In genomic region chr21:45365186-45365607, GRCh38 we compare ENCODE assay signal across 10 cellular contexts. TPM values are rescaled to one million over a fixed set of nuclear protein-coding genes. Genes with fewer than 3 reads are reported as not detected.
A peak's percentile ranks its signal among the peaks of the same experiment; 100 is the strongest.
DNase-seq lines count a peak whose midpoint lies in the region; ATAC-seq and TF ChIP-seq lines count a peak whose summit lies in the region.
"Had no signal": no experiment of that assay in that cellular context is flagged by ENCODE, and none has a peak within 500 bp of the region (broad histone marks: within the 10 kb centered on the region; RNA-seq: fewer than 3 reads in every experiment).

No MANE protein-coding gene starts in this region.

- H3K9me3 Mint-ChIP-seq in osteocyte (ENCODE audit: unreplicated experiment): no peaks in the 10 kb centered on the region
- H3K9me3 Mint-ChIP-seq in stimulated activated naive B cell treated with anti-CD40 and anti-IgM and Interleukin-4, amounts not matched to agents 10 μg/mL and 1 μg/mL and 100 μg/mL, for 72 hours: no peaks in the 10 kb centered on the region
- H3K9me3 Mint-ChIP-seq in T-helper 2 cell treated with Interferon-gamma antibody and Interleukin-4, amounts not matched to agents 5 μg/mL and 100 μg/mL, for 36 hours: no peaks in the 10 kb centered on the region
- H3K9me3 Mint-ChIP-seq: effector memory CD8-positive, alpha-beta T cell; stimulated activated effector memory CD8-positive, alpha-beta T cell treated with anti-CD3 and anti-CD28 coated beads, Interleukin-12 subunit alpha, Interleukin-12 subunit beta, amount 100 ng/mL, for 72 hours had no signal

- DNase-seq in SJCRH30: no peak
- DNase-seq in osteocyte (ENCODE audit: extremely low spot score, unreplicated experiment): no peak
- DNase-seq in upper lobe of right lung: no peak
- no peak for DNase-seq in stimulated activated naive B cell treated with anti-CD40 and anti-IgM and Interleukin-4, amounts not matched to agents 10 μg/mL and 1 μg/mL and 100 μg/mL, for 72 hours
- no peak for DNase-seq in putamen (ENCODE audit: low spot score)
- DNase-seq in T-helper 2 cell treated with Interferon-gamma antibody and Interleukin-4, amounts not matched to agents 5 μg/mL and 100 μg/mL, for 36 hours (ENCODE audit: low spot score): no peak
- DNase-seq: effector memory CD8-positive, alpha-beta T cell had no signal

- H3K36me3 Mint-ChIP-seq in osteocyte (ENCODE audit: unreplicated experiment): no peaks in the 10 kb centered on the region
- H3K36me3 Mint-ChIP-seq in stimulated activated naive B cell treated with anti-CD40 and anti-IgM and Interleukin-4, amounts not matched to agents 10 μg/mL and 1 μg/mL and 100 μg/mL, for 72 hours: no peaks in the 10 kb centered on the region
- H3K36me3 Mint-ChIP-seq in T-helper 2 cell treated with Interferon-gamma antibody and Interleukin-4, amounts not matched to agents 5 μg/mL and 100 μg/mL, for 36 hours (ENCODE audit: low read depth): no peaks in the 10 kb centered on the region

- H3K27ac ChIP-seq in SJCRH30: peak overlapping the region; percentile 95
- H3K27ac ChIP-seq in gastroesophageal sphincter: peak overlapping the region in 3 of 4 donors; percentile 88 to 95 (median 93)
- H3K27ac ChIP-seq in upper lobe of right lung: peak overlapping the region; percentile 89

- peak overlapping the region; percentile 99 for H3K27ac Mint-ChIP-seq in osteocyte (ENCODE audit: unreplicated experiment)
- no peak overlapping the region for H3K27ac Mint-ChIP-seq in stimulated activated naive B cell treated with anti-CD40 and anti-IgM and Interleukin-4, amounts not matched to agents 10 μg/mL and 1 μg/mL and 100 μg/mL, for 72 hours
- H3K27ac Mint-ChIP-seq in T-helper 2 cell treated with Interferon-gamma antibody and Interleukin-4, amounts not matched to agents 5 μg/mL and 100 μg/mL, for 36 hours: no peak overlapping the region
- H3K27ac Mint-ChIP-seq: effector memory CD8-positive, alpha-beta T cell had no signal

- no peak for TF ChIP-seq EP300 in gastroesophageal sphincter (IDR thresholded peaks at IDR 0.05)

- H3K4me1 Mint-ChIP-seq in osteocyte (ENCODE audit: unreplicated experiment): peaks cover 79% of the 10 kb centered on the region
- H3K4me1 Mint-ChIP-seq in stimulated activated naive B cell treated with anti-CD40 and anti-IgM and Interleukin-4, amounts not matched to agents 10 μg/mL and 1 μg/mL and 100 μg/mL, for 72 hours: peaks cover 6 to 8% of the 10 kb centered on the region in 2 donors
- peaks cover 9% of the 10 kb centered on the region for H3K4me1 Mint-ChIP-seq in T-helper 2 cell treated with Interferon-gamma antibody and Interleukin-4, amounts not matched to agents 5 μg/mL and 100 μg/mL, for 36 hours (ENCODE audit: low read depth)

- ATAC-seq in gastroesophageal sphincter (no peak), upper lobe of right lung (no peak), GM18907 (IDR thresholded peaks at IDR 0.05; ENCODE audit: unreplicated experiment) (no peak)
- no peak for ATAC-seq in stimulated activated naive B cell treated with anti-CD40 and anti-IgM and Interleukin-4, amounts not matched to agents 10 μg/mL and 1 μg/mL and 100 μg/mL, for 72 hours (replicated peaks)
- ATAC-seq: effector memory CD8-positive, alpha-beta T cell; stimulated activated effector memory CD8-positive, alpha-beta T cell treated with anti-CD3 and anti-CD28 coated beads, Interleukin-12 subunit alpha, Interleukin-12 subunit beta, amount 100 ng/mL, for 72 hours had no signal

- H3K9me3 ChIP-seq in SJCRH30 (replicated peaks): no peaks in the 10 kb centered on the region
- H3K9me3 ChIP-seq in gastroesophageal sphincter: no peaks in the 10 kb centered on the region
- H3K9me3 ChIP-seq in upper lobe of right lung: no peaks in the 10 kb centered on the region

- H3K27me3 Mint-ChIP-seq in osteocyte (ENCODE audit: unreplicated experiment): no peaks in the 10 kb centered on the region
- H3K27me3 Mint-ChIP-seq in stimulated activated naive B cell treated with anti-CD40 and anti-IgM and Interleukin-4, amounts not matched to agents 10 μg/mL and 1 μg/mL and 100 μg/mL, for 72 hours: peaks cover 10 to 11% of the 10 kb centered on the region in 2 donors
- no peaks in the 10 kb centered on the region for H3K27me3 Mint-ChIP-seq in T-helper 2 cell treated with Interferon-gamma antibody and Interleukin-4, amounts not matched to agents 5 μg/mL and 100 μg/mL, for 36 hours (ENCODE audit: low read depth)

- H3K36me3 ChIP-seq in SJCRH30: no peaks in the 10 kb centered on the region
- H3K36me3 ChIP-seq in gastroesophageal sphincter: no peaks in the 10 kb centered on the region
- H3K36me3 ChIP-seq in upper lobe of right lung: no peaks in the 10 kb centered on the region

- no CpG with 5 or more reads among the region's 25 CpGs for WGBS in gastroesophageal sphincter (ENCODE audit: low coverage in 1 of 2), 2 donors

- H3K4me3 Mint-ChIP-seq in osteocyte (ENCODE audit: unreplicated experiment): no peak overlapping the region
- H3K4me3 Mint-ChIP-seq in stimulated activated naive B cell treated with anti-CD40 and anti-IgM and Interleukin-4, amounts not matched to agents 10 μg/mL and 1 μg/mL and 100 μg/mL, for 72 hours: no peak overlapping the region
- H3K4me3 Mint-ChIP-seq in T-helper 2 cell treated with Interferon-gamma antibody and Interleukin-4, amounts not matched to agents 5 μg/mL and 100 μg/mL, for 36 hours: no peak overlapping the region
- H3K4me3 Mint-ChIP-seq: effector memory CD8-positive, alpha-beta T cell had no signal

- H3K4me3 ChIP-seq in SJCRH30: no peak overlapping the region
- no peak overlapping the region for H3K4me3 ChIP-seq in gastroesophageal sphincter
- no peak overlapping the region for H3K4me3 ChIP-seq in upper lobe of right lung

- H3K4me1 ChIP-seq in SJCRH30 (peaks cover 34% of the 10 kb centered on the region), gastroesophageal sphincter (peaks cover 0 to 51% (median 21%) of the 10 kb centered on the region in 3 donors), upper lobe of right lung (peaks cover 20% of the 10 kb centered on the region)

- no peak for TF ChIP-seq CTCF in gastroesophageal sphincter (IDR thresholded peaks at IDR 0.05)
- no peak for TF ChIP-seq CTCF in osteocyte (IDR thresholded peaks at IDR 0.05)
- no peak for TF ChIP-seq CTCF in upper lobe of right lung (IDR thresholded peaks at IDR 0.05)

- intact Hi-C loops in upper lobe of right lung (cut with DNase I): no loop called here

- H3K27me3 ChIP-seq in SJCRH30 (no peaks in the 10 kb centered on the region), gastroesophageal sphincter (no peaks in the 10 kb centered on the region), upper lobe of right lung (no peaks in the 10 kb centered on the region)

- TF ChIP-seq POLR2A in gastroesophageal sphincter (IDR thresholded peaks at IDR 0.05): no peak

RNA-seq across cellular contexts. Expression of gene COL18A1, which starts 39.8 kb away (rescaled TPM):
- 18.5 and 19.5 TPM in 2 replicates for total RNA-seq in SJCRH30 (2014; rRNA removed; shearing (Covaris generic))
- total RNA-seq in gastroesophageal sphincter (100 to 1,000 TPM in 1 of 4 donors, 10 to 100 TPM in 3; 69.3 to 116 (median 78.4) TPM), osteocyte (515 and 555 TPM in 2 replicates), upper lobe of right lung (60.4 TPM)
